In genomic region chr16:77430360-77430759, GRCh38 we compare ENCODE assay signal across 24 cellular contexts. TPM values are rescaled to one million over a fixed set of nuclear protein-coding genes. Genes with fewer than 3 reads are reported as not detected.
DNase-seq lines count a peak whose midpoint lies in the region; ATAC-seq and TF ChIP-seq lines count a peak whose summit lies in the region.
"Had no signal": no experiment of that assay in that cellular context is flagged by ENCODE, and none has a peak within 500 bp of the region (broad histone marks: within the 10 kb centered on the region; RNA-seq: fewer than 3 reads in every experiment).

No MANE protein-coding gene starts in this region.

- intact Hi-C loops in naive thymus-derived CD4-positive, alpha-beta T cell (cut with micrococcal nuclease) = no loop called here
- intact Hi-C loops in vagina (cut with DNase I) = no loop called here

- no peaks in the 10 kb centered on the region for H3K4me1 ChIP-seq in naive thymus-derived CD4-positive, alpha-beta T cell (ENCODE audit: control insufficient read depth in 2 of 2, insufficient read depth in 2 of 2, low read length in 2 of 2)
- H3K4me1 ChIP-seq in vagina = peaks cover 7% of the 10 kb centered on the region
- H3K4me1 ChIP-seq: SJSA1 had no signal

- H3K9me3 Mint-ChIP-seq in naive thymus-derived CD4-positive, alpha-beta T cell = peaks cover 0 to 5% (median 0%) of the 10 kb centered on the region in 11 donors

- H3K36me3 Mint-ChIP-seq in naive thymus-derived CD4-positive, alpha-beta T cell = peaks cover 0 to 5% (median 0%) of the 10 kb centered on the region in 5 donors
- H3K36me3 Mint-ChIP-seq: CD4-positive, alpha-beta memory T cell had no signal

- POLR2A ChIA-PET in naive thymus-derived CD4-positive, alpha-beta T cell (lab: Charles Lee) = no interaction called here

- H3K27ac ChIP-seq in cingulate gyrus (ENCODE audit: low read depth, low read length) (peak overlapping the region; percentile 71), vagina (no peak overlapping the region)
- no peak overlapping the region for H3K27ac ChIP-seq in naive thymus-derived CD4-positive, alpha-beta T cell (ENCODE audit: low read depth, low read length)
- H3K27ac ChIP-seq: SJSA1 had no signal

- no peaks in the 10 kb centered on the region for H3K9me3 ChIP-seq in naive thymus-derived CD4-positive, alpha-beta T cell (ENCODE audit: control insufficient read depth in 2 of 3, low read length in 3 of 3)
- no peaks in the 10 kb centered on the region for H3K9me3 ChIP-seq in vagina
- H3K9me3 ChIP-seq: SJSA1 had no signal

- peaks cover 0 to 5% (median 0%) of the 10 kb centered on the region in 7 donors for H3K4me1 Mint-ChIP-seq in naive thymus-derived CD4-positive, alpha-beta T cell

- DNase-seq in globus pallidus (ENCODE audit: low spot score) = peak; percentile 55
- peak; percentile 17 for DNase-seq in putamen (ENCODE audit: low spot score)
- no peak for DNase-seq in activated CD4-positive, alpha-beta T cell treated with anti-CD3 and anti-CD28 coated beads, Interleukin-2, amount 50 U/mL, for 48 hours
- DNase-seq in naive thymus-derived CD4-positive, alpha-beta T cell = no peak
- no peak for DNase-seq in vagina (ENCODE audit: extremely low spot score in 2 of 2)
- DNase-seq: CD4-positive, alpha-beta memory T cell; COR-L47; DMS53; H7; Karpas-422; NCI-H1092; NCI-H1417 treated with DMSO at 0.1 percent for 48 hours; NCI-H187; NCI-H2107; NCI-H446; NCI-H524 treated with DMSO at 0.1 percent for 48 hours; NCI-H774 had no signal

- ATAC-seq in HG02571 (IDR thresholded peaks at IDR 0.05; ENCODE audit: unreplicated experiment) = no peak
- no peak for ATAC-seq in naive thymus-derived CD4-positive, alpha-beta T cell
- ATAC-seq: HepG2, Right ventricle myocardium inferior had no signal

- H3K4me3 Mint-ChIP-seq in naive thymus-derived CD4-positive, alpha-beta T cell = no peak overlapping the region
- H3K4me3 Mint-ChIP-seq: CD4-positive, alpha-beta memory T cell had no signal

- H3K27ac Mint-ChIP-seq in naive thymus-derived CD4-positive, alpha-beta T cell = no peak overlapping the region
- H3K27ac Mint-ChIP-seq: CD4-positive, alpha-beta memory T cell had no signal

- no peak for TF ChIP-seq CTCF in vagina (IDR thresholded peaks at IDR 0.05)

- no peaks in the 10 kb centered on the region for H3K36me3 ChIP-seq in naive thymus-derived CD4-positive, alpha-beta T cell (ENCODE audit: control insufficient read depth in 2 of 3, insufficient read depth in 3 of 3, low read length in 3 of 3)
- no peaks in the 10 kb centered on the region for H3K36me3 ChIP-seq in vagina
- H3K36me3 ChIP-seq: SJSA1 had no signal

- no peak overlapping the region for H3K4me3 ChIP-seq in naive thymus-derived CD4-positive, alpha-beta T cell (ENCODE audit: low read length)
- H3K4me3 ChIP-seq in vagina = no peak overlapping the region
- H3K4me3 ChIP-seq: SJSA1 had no signal

- no peak for TF ChIP-seq POLR2A in vagina (IDR thresholded peaks at IDR 0.05)

- CTCF ChIA-PET in naive thymus-derived CD4-positive, alpha-beta T cell (lab: Charles Lee) = no interaction called here

- H3K27me3 Mint-ChIP-seq in naive thymus-derived CD4-positive, alpha-beta T cell = peaks cover 28 to 38% (median 33%) of the 10 kb centered on the region in 5 donors

- H3K27me3 ChIP-seq in naive thymus-derived CD4-positive, alpha-beta T cell (ENCODE audit: control insufficient read depth in 2 of 2, insufficient read depth in 2 of 2, low read length in 2 of 2) = no peaks in the 10 kb centered on the region
- H3K27me3 ChIP-seq in vagina = peaks cover 6% of the 10 kb centered on the region

RNA-seq across cellular contexts. Expression of gene ADAMTS18, which starts 4.5 kb away (rescaled TPM):
- total RNA-seq in naive thymus-derived CD4-positive, alpha-beta T cell = not detected
- polyA plus RNA-seq in naive thymus-derived CD4-positive, alpha-beta T cell = not detected
- total RNA-seq in vagina = 0.25 TPM
- total RNA-seq: A673; CD4-positive, alpha-beta memory T cell; HepG2; Right ventricle myocardium inferior; RPMI7951; SJSA1 had no signal
- polyA plus RNA-seq: CD4-positive, alpha-beta memory T cell had no signal

Comparison
In these comparisons a context has a peak if more than half of its experiments do, and no peak if none do; other contexts are left out.
1. DNase-seq: peak in globus pallidus (single experiment) and putamen (single experiment); none in activated CD4-positive, alpha-beta T cell treated with anti-CD3 and anti-CD28 coated beads, Interleukin-2, amount 50 U/mL, for 48 hours (0 of 2), naive thymus-derived CD4-positive, alpha-beta T cell (0 of 9) and vagina (0 of 2).